In genomic region chr6:33571637-33572316, GRCh38 we compare ENCODE assay signal across 8 cellular contexts. TPM values are rescaled to one million over a fixed set of nuclear protein-coding genes. Genes with fewer than 3 reads are reported as not detected.
DNase-seq lines count a peak whose midpoint lies in the region; ATAC-seq and TF ChIP-seq lines count a peak whose summit lies in the region.

No MANE protein-coding gene starts in this region.

- no peaks in the 10 kb centered on the region for H3K9me3 ChIP-seq in CD4-positive, alpha-beta T cell (ENCODE audit: control insufficient read depth, low read length)
- H3K9me3 ChIP-seq in OCI-LY3 (ENCODE audit: insufficient read depth, low read length) (no peaks in the 10 kb centered on the region), neuron (ENCODE audit: low read length) (no peaks in the 10 kb centered on the region)

- in situ Hi-C loops in ACHN (cut with HindIII; ENCODE audit: low pct_ligation_motif_present, low pct_unique_long_range_greater_than_20kb, low sequenced_read_pairs), result no loop called here

- POLR2A ChIA-PET in CD4-positive, alpha-beta T cell (lab: Charles Lee), result interaction anchor here (0.9 to 3.6 kb wide), 17 partner anchors 8 to 300 kb away, joined by 3 to 47 read pairs (median 13); partner anchors contain the start of genes BAK1, CUTA, ITPR3 and PFDN6

- peak overlapping the region; percentile 88 for H3K4me3 Mint-ChIP-seq in CD4-positive, alpha-beta T cell

- no peak for DNase-seq in CD4-positive, alpha-beta T cell
- DNase-seq in epithelial cell of prostate (ENCODE audit: low read depth, low spot score) (no peak), NCI-H774 (lab: John Stamatoyannopoulos, UW) (no peak), DMS79 (lab: John Stamatoyannopoulos, UW) (no peak), cerebellar nuclear complex (lab: John Stamatoyannopoulos, UW) (no peak), ACHN (no peak)

- no peaks in the 10 kb centered on the region for H3K27me3 ChIP-seq in CD4-positive, alpha-beta T cell (ENCODE audit: control insufficient read depth, insufficient read depth, low read length)
- H3K27me3 ChIP-seq in OCI-LY3 (ENCODE audit: low read depth, low read length) (no peaks in the 10 kb centered on the region), neuron (ENCODE audit: insufficient read depth, low read length) (no peaks in the 10 kb centered on the region)

- H3K36me3 ChIP-seq in OCI-LY3 (replicated peaks; ENCODE audit: low read depth, low read length) (peaks cover 8% of the 10 kb centered on the region), neuron (ENCODE audit: insufficient read depth, low read length) (peaks cover 21% of the 10 kb centered on the region)

- intact Hi-C loops in CD4-positive, alpha-beta T cell (cut with DNase I, micrococcal nuclease), result loop anchor here (1.0 to 10.0 kb wide), 6 partner anchors 9 to 297 kb away; partner anchors contain the start of genes B3GALT4 (in 1 of the 2), BAK1 (in 1 of the 2), KIFC1 (in 1 of the 2) and RPS18 (in 1 of the 2)

- H3K27ac ChIP-seq in CD4-positive, alpha-beta T cell (ENCODE audit: low read depth, low read length), result peak overlapping the region; percentile 93
- H3K27ac ChIP-seq in OCI-LY3 (ENCODE audit: low read length) (peak overlapping the region; percentile 99), epithelial cell of prostate (peak overlapping the region; percentile 75)

- peak overlapping the region; percentile 78 for H3K4me3 ChIP-seq in OCI-LY3 (ENCODE audit: low read length)
- H3K4me3 ChIP-seq in neuron (ENCODE audit: low read length), result peak overlapping the region; percentile 51

- CTCF ChIA-PET in CD4-positive, alpha-beta T cell (lab: Charles Lee), result interaction anchor here (0.9 to 2.5 kb wide), 3 partner anchors 9 to 38 kb away, joined by 3 to 10 read pairs (median 4); partner anchors contain the start of gene BAK1

- peaks cover 35% of the 10 kb centered on the region for H3K4me1 Mint-ChIP-seq in CD4-positive, alpha-beta T cell (ENCODE audit: low read depth)

- H3K27me3 Mint-ChIP-seq in CD4-positive, alpha-beta T cell, result no peaks in the 10 kb centered on the region

- H3K27ac Mint-ChIP-seq in CD4-positive, alpha-beta T cell, result peak overlapping the region; percentile 99

- H3K9me3 Mint-ChIP-seq in CD4-positive, alpha-beta T cell, result no peaks in the 10 kb centered on the region

- H3K4me1 ChIP-seq in OCI-LY3 (ENCODE audit: low read length), result peaks cover 30% of the 10 kb centered on the region
- H3K4me1 ChIP-seq in neuron (ENCODE audit: insufficient read depth, low read length), result peaks cover 7% of the 10 kb centered on the region

- H4K20me1 ChIP-seq in OCI-LY3 (ENCODE audit: insufficient read depth, low read length), result no peaks in the 10 kb centered on the region

- peak overlapping the region; percentile 81 for H3K9ac ChIP-seq in OCI-LY3 (ENCODE audit: low read length)

- peak overlapping the region; percentile 81 for H3K4me2 ChIP-seq in OCI-LY3 (ENCODE audit: low read length)

- H3K36me3 Mint-ChIP-seq in CD4-positive, alpha-beta T cell (ENCODE audit: low read depth), result peaks cover 52% of the 10 kb centered on the region

- TF ChIP-seq CTCF in CD4-positive, alpha-beta T cell (IDR thresholded peaks at IDR 0.05), result no peak
- TF ChIP-seq CTCF in OCI-LY3 (IDR thresholded peaks at IDR 0.05; ENCODE audit: low read depth, low read length), result peak; percentile 16

- H3K79me2 ChIP-seq in OCI-LY3 (ENCODE audit: low read length), result no peaks in the 10 kb centered on the region

- ATAC-seq in CD4-positive, alpha-beta T cell (ENCODE audit: poor library complexity), result no peak

- H2AFZ ChIP-seq in OCI-LY3 (ENCODE audit: low read depth, low read length), result peak overlapping the region; percentile 29; the same call in 1 of the 2 replicates
- H2AFZ ChIP-seq in neuron (ENCODE audit: low read depth, low read length), result peak overlapping the region; percentile 80

RNA-seq across cellular contexts. Expression of gene BAK1, which starts 8.3 kb away (rescaled TPM):
- total RNA-seq in CD4-positive, alpha-beta T cell, result 10 to 100 TPM; 38.3 to 40.8 TPM

RNA-seq across cellular contexts. Expression of gene ITPR3, which starts 49.3 kb away (rescaled TPM):
- total RNA-seq in CD4-positive, alpha-beta T cell, result 10 to 100 TPM; 44.5 to 45.5 TPM
